10 cellular contexts compared by ENCODE assay signal in the genomic region with DNA sequence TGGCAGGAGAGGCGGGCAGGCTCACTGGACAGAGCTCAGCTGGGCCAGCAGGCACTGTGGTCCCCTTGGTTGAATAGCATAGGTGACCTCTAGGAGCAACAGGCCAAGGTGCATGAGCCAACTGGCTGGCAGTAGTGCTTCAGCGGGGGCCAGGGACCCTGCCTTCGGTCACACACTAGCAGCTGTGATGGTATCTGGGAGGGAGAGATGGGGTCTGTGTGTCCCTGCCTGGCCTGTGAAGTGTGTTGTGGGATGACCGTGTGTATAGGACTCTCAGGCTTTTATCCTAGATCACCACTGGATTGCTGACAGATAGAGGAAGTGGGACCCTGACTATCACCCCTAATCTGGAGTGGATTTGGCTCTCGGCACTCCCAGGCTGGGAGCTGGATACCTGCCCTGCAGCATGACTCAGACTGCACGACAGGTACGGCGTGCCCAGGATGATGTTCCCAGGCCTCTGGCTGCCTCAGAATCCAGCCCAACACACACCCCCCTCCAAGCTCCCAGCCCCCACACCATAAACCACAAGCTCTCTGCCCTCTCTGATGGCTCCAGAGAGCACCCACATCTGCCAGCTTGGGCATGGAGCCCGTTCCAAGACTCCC.
"Had no signal": no experiment of that assay in that cellular context is flagged by ENCODE, and none has a peak within 500 bp of the region (broad histone marks: within the 10 kb centered on the region; RNA-seq: fewer than 3 reads in every experiment).

No MANE protein-coding gene starts in this region.

- H3K9me3 Mint-ChIP-seq: activated CD4-positive, alpha-beta T cell treated with anti-CD3 and anti-CD28 coated beads, Interleukin-2, amount 10 ng/mL, durations not matched to agents 24 days and 14 days had no signal

- DNase-seq: activated B cell treated with CpG ODN at 0.5 μM for 24 hours; activated T-cell treated with anti-CD3 and anti-CD28 coated beads, Interleukin-2, amount 50 U/mL, for 1 hour; cortex of kidney; effector memory CD4-positive, alpha-beta T cell; lower lobe of right lung; naive thymus-derived CD4-positive, alpha-beta T cell; retina; thyroid gland had no signal

- H3K4me3 Mint-ChIP-seq: activated B cell treated with CpG ODN at 0.5 μM for 24 hours; activated CD4-positive, alpha-beta T cell treated with anti-CD3 and anti-CD28 coated beads, Interleukin-2, amount 10 ng/mL, durations not matched to agents 24 days and 14 days; naive thymus-derived CD4-positive, alpha-beta T cell had no signal

- ATAC-seq: lower lobe of right lung; naive thymus-derived CD4-positive, alpha-beta T cell had no signal

- H3K27ac ChIP-seq: hepatocyte, lower lobe of right lung, thyroid gland had no signal

- H3K27ac Mint-ChIP-seq: activated B cell treated with CpG ODN at 0.5 μM for 24 hours; activated CD4-positive, alpha-beta T cell treated with anti-CD3 and anti-CD28 coated beads, Interleukin-2, amount 10 ng/mL, durations not matched to agents 24 days and 14 days; naive thymus-derived CD4-positive, alpha-beta T cell had no signal

- H3K4me3 ChIP-seq: hepatocyte, lower lobe of right lung, thyroid gland had no signal

- H3K27me3 Mint-ChIP-seq: activated B cell treated with CpG ODN at 0.5 μM for 24 hours had no signal
